9 cellular contexts compared by ENCODE assay signal in genomic region chr3:11367116-11367781, GRCh38.
DNase-seq lines count a peak whose midpoint lies in the region; ATAC-seq, FAIRE-seq and TF ChIP-seq lines count a peak whose summit lies in the region.
"Had no signal": no experiment of that assay in that cellular context is flagged by ENCODE, and none has a peak within 500 bp of the region (broad histone marks: within the 10 kb centered on the region; RNA-seq: fewer than 3 reads in every experiment).

No MANE protein-coding gene starts in this region.

- peak overlapping the region; percentile 58; the same call in 1 of the 2 replicates for H3K9ac ChIP-seq in HUES64 (ENCODE audit: low read depth, low read length)

- peaks cover 20% of the 10 kb centered on the region for H3K36me3 ChIP-seq in HUES64 (ENCODE audit: insufficient read depth, low read length)
- H3K36me3 ChIP-seq in stomach: peaks cover 14 to 71% (median 58%) of the 10 kb centered on the region in 4 donors

- H3K9me3 ChIP-seq in HUES64 (ENCODE audit: insufficient read depth, low read depth, low read length): no peaks in the 10 kb centered on the region
- no peaks in the 10 kb centered on the region for H3K9me3 ChIP-seq in stomach

- H3K27ac ChIP-seq in HUES64 (ENCODE audit: low read depth, low read length) (peak overlapping the region; percentile 68), caudate nucleus (ENCODE audit: low read depth, low read length) (peak overlapping the region; percentile 82), stomach (peak overlapping the region; percentile 43 to 83 (median 70))

- TF ChIP-seq POLR2A in stomach (IDR thresholded peaks at IDR 0.05) (no peak), GM12892 (IDR thresholded peaks at IDR 0.05; ENCODE audit: low read depth, low read length) (no peak)

- 33% methylated on average over 2 of the region's 2 CpGs for WGBS in HUES64
- WGBS in stomach, 5 donors: 12 to 16% (median 13%) methylated on average over 2 of the region's 2 CpGs

- H3K27me3 ChIP-seq in HUES64 (ENCODE audit: insufficient read depth, low read length) (no peaks in the 10 kb centered on the region), stomach (no peaks in the 10 kb centered on the region)

- no peak for FAIRE-seq in GM12892 (lab: Jason Lieb, UNC)

- DNase-seq in caudate nucleus (lab: John Stamatoyannopoulos, UW): peak in 2 of 61 donors; percentile 16 to 57
- DNase-seq in left kidney (ENCODE audit: low read depth, low spot score): peak; percentile 56
- DNase-seq in stomach: no peak
- DNase-seq in GM19238 (ENCODE audit: insufficient read length, low spot score): no peak
- DNase-seq in GM12892 (ENCODE audit: insufficient read length): no peak
- no peak for DNase-seq in NCI-H2196 treated with DMSO at 0.1 percent for 48 hours (lab: John Stamatoyannopoulos, UW; ENCODE audit: unreplicated experiment)
- DNase-seq: activated CD4-positive, CD25-positive, alpha-beta regulatory T cell treated with anti-CD3 and anti-CD28 coated beads, Interleukin-2, amount 50 U/mL, for 72 hours had no signal

- intact Hi-C loops in stomach (cut with DNase I; ENCODE audit: low total_unique reads): no loop called here

- H3K4me1 ChIP-seq in HUES64 (ENCODE audit: insufficient read depth, low read length): peaks cover 16% of the 10 kb centered on the region
- H3K4me1 ChIP-seq in stomach: peaks cover 5 to 24% (median 14%) of the 10 kb centered on the region in 4 donors

- H3K4me3 ChIP-seq in HUES64 (ENCODE audit: low read length) (no peak overlapping the region), stomach (no peak overlapping the region)

- ATAC-seq in GM21447 (IDR thresholded peaks at IDR 0.05; ENCODE audit: unreplicated experiment): no peak

- TF ChIP-seq CTCF in stomach (IDR thresholded peaks at IDR 0.05): no peak

- no peak for TF ChIP-seq EP300 in stomach (IDR thresholded peaks at IDR 0.05)
